ENCODE assay signal across 1 cellular context in the genomic region with DNA sequence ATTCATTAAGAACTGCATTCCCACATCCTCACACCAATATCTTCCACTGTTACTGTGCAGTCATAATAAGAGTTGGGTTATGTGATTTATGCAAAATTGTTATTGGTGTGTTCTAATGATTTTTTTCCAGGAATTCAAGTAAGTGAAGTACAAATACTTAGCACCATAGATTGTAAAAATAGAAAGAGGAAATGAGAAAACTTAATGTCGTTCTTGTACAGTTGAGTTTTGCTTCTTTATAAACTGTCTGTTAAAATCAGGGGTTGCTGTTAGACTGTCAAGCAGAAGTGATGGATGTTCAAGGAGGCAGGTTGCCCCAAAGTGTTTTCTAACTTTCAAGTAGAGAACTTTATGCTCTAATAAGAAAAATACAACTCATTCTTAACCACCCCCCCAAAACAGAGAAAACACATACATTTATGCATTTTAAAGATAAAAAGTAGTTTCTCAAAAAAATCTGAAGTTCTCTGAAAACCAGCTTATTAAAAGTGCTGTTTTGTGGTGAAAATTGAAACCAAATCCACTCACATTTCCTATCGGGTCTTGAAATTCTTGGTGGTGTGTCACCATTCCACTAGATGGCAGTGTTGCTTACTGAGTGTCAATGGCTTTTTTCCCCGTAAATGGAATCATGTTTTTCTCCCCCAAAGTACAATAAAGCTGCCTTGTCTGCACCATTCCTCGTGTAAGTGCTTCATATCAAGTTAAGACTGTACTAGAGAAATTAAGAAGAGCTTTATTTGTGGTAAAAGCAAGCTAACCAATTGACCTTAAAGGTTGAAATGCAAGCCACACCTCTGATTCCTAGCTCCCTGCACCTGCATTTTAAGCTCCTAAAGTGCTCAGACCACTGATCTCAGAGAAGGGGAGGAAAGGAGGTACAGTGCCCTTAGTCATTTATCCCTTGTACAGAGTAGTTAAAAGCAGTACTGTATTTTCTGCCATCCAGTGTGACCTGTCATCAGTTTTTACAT.
A peak's percentile ranks its signal among the peaks of the same experiment; 100 is the strongest.
TF ChIP-seq lines count a peak whose summit lies in the region.

No MANE protein-coding gene starts in this region.

TF ChIP-seq in GM12878, 131 proteins besides CTCF, POLR2A, EP300 and RAD21 (continued from another document):
- TF ChIP-seq, protein P1, sequence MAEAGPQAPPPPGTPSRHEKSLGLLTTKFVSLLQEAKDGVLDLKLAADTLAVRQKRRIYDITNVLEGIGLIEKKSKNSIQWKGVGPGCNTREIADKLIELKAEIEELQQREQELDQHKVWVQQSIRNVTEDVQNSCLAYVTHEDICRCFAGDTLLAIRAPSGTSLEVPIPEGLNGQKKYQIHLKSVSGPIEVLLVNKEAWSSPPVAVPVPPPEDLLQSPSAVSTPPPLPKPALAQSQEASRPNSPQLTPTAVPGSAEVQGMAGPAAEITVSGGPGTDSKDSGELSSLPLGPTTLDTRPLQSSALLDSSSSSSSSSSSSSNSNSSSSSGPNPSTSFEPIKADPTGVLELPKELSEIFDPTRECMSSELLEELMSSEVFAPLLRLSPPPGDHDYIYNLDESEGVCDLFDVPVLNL (IDR thresholded peaks at IDR 0.05; ENCODE audit: low read depth, low read length) = no peak
- TF ChIP-seq STAT1 (conservative IDR thresholded peaks at IDR 0.05) (no peak), IKZF1 (conservative IDR thresholded peaks at IDR 0.05) (peak; percentile 80), RFX5 (IDR thresholded peaks at IDR 0.05; ENCODE audit: low read depth, low read length) (no peak), SIN3A (IDR thresholded peaks at IDR 0.05; ENCODE audit: low read depth, low read length) (no peak), CEBPB (IDR thresholded peaks at IDR 0.05; ENCODE audit: borderline replicate concordance in 1 of 2, low read depth in 2 of 2, low read length in 2 of 2) (no peak), EZH2 (IDR thresholded peaks at IDR 0.05; ENCODE audit: borderline replicate concordance, control insufficient read depth, low read depth, low read length) (no peak), IRF4 (IDR thresholded peaks at IDR 0.05; ENCODE audit: low read depth, low read length) (no peak), CHD4 (IDR thresholded peaks at IDR 0.05) (no peak), BHLHE40 (IDR thresholded peaks at IDR 0.05; ENCODE audit: borderline replicate concordance in 1 of 2, low read depth in 2 of 2, low read length in 1 of 2) (no peak; a peak in 1 of 4 replicates), SMC3 (IDR thresholded peaks at IDR 0.05; ENCODE audit: borderline replicate concordance, low read length) (peak; percentile 62; the same call in 1 of the 2 replicates), TBL1XR1 (IDR thresholded peaks at IDR 0.05; ENCODE audit: low read depth, low read length) (peak; percentile 28; the same call in 1 of the 2 replicates), ZNF207 (IDR thresholded peaks at IDR 0.05; ENCODE audit: borderline replicate concordance) (no peak)
- TF ChIP-seq, protein P2, sequence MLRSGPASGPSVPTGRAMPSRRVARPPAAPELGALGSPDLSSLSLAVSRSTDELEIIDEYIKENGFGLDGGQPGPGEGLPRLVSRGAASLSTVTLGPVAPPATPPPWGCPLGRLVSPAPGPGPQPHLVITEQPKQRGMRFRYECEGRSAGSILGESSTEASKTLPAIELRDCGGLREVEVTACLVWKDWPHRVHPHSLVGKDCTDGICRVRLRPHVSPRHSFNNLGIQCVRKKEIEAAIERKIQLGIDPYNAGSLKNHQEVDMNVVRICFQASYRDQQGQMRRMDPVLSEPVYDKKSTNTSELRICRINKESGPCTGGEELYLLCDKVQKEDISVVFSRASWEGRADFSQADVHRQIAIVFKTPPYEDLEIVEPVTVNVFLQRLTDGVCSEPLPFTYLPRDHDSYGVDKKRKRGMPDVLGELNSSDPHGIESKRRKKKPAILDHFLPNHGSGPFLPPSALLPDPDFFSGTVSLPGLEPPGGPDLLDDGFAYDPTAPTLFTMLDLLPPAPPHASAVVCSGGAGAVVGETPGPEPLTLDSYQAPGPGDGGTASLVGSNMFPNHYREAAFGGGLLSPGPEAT (IDR thresholded peaks at IDR 0.05; ENCODE audit: low read depth) = peak; percentile 60; the same call in 1 of the 2 replicates
- TF ChIP-seq, protein P3, sequence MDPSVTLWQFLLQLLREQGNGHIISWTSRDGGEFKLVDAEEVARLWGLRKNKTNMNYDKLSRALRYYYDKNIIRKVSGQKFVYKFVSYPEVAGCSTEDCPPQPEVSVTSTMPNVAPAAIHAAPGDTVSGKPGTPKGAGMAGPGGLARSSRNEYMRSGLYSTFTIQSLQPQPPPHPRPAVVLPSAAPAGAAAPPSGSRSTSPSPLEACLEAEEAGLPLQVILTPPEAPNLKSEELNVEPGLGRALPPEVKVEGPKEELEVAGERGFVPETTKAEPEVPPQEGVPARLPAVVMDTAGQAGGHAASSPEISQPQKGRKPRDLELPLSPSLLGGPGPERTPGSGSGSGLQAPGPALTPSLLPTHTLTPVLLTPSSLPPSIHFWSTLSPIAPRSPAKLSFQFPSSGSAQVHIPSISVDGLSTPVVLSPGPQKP (IDR thresholded peaks at IDR 0.05; ENCODE audit: low read depth, low read length) = no peak
- TF ChIP-seq, protein P4, sequence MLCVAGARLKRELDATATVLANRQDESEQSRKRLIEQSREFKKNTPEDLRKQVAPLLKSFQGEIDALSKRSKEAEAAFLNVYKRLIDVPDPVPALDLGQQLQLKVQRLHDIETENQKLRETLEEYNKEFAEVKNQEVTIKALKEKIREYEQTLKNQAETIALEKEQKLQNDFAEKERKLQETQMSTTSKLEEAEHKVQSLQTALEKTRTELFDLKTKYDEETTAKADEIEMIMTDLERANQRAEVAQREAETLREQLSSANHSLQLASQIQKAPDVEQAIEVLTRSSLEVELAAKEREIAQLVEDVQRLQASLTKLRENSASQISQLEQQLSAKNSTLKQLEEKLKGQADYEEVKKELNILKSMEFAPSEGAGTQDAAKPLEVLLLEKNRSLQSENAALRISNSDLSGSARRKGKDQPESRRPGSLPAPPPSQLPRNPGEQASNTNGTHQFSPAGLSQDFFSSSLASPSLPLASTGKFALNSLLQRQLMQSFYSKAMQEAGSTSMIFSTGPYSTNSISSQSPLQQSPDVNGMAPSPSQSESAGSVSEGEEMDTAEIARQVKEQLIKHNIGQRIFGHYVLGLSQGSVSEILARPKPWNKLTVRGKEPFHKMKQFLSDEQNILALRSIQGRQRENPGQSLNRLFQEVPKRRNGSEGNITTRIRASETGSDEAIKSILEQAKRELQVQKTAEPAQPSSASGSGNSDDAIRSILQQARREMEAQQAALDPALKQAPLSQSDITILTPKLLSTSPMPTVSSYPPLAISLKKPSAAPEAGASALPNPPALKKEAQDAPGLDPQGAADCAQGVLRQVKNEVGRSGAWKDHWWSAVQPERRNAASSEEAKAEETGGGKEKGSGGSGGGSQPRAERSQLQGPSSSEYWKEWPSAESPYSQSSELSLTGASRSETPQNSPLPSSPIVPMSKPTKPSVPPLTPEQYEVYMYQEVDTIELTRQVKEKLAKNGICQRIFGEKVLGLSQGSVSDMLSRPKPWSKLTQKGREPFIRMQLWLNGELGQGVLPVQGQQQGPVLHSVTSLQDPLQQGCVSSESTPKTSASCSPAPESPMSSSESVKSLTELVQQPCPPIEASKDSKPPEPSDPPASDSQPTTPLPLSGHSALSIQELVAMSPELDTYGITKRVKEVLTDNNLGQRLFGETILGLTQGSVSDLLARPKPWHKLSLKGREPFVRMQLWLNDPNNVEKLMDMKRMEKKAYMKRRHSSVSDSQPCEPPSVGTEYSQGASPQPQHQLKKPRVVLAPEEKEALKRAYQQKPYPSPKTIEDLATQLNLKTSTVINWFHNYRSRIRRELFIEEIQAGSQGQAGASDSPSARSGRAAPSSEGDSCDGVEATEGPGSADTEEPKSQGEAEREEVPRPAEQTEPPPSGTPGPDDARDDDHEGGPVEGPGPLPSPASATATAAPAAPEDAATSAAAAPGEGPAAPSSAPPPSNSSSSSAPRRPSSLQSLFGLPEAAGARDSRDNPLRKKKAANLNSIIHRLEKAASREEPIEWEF (IDR thresholded peaks at IDR 0.05; ENCODE audit: insufficient replicate concordance, low read depth, low read length) = peak; percentile 34
- TF ChIP-seq, protein P5, sequence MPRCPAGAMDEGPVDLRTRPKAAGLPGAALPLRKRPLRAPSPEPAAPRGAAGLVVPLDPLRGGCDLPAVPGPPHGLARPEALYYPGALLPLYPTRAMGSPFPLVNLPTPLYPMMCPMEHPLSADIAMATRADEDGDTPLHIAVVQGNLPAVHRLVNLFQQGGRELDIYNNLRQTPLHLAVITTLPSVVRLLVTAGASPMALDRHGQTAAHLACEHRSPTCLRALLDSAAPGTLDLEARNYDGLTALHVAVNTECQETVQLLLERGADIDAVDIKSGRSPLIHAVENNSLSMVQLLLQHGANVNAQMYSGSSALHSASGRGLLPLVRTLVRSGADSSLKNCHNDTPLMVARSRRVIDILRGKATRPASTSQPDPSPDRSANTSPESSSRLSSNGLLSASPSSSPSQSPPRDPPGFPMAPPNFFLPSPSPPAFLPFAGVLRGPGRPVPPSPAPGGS (IDR thresholded peaks at IDR 0.05; ENCODE audit: borderline replicate concordance, insufficient read depth, low read depth, low read length, poor library complexity, severe bottlenecking) = no peak
- TF ChIP-seq, protein P6, sequence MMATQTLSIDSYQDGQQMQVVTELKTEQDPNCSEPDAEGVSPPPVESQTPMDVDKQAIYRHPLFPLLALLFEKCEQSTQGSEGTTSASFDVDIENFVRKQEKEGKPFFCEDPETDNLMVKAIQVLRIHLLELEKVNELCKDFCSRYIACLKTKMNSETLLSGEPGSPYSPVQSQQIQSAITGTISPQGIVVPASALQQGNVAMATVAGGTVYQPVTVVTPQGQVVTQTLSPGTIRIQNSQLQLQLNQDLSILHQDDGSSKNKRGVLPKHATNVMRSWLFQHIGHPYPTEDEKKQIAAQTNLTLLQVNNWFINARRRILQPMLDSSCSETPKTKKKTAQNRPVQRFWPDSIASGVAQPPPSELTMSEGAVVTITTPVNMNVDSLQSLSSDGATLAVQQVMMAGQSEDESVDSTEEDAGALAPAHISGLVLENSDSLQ (IDR thresholded peaks at IDR 0.05) = peak; percentile 95
TF ChIP-seq in GM12878: peak in this region for 26.
